1 cellular context compared by ENCODE assay signal in the genomic region with DNA sequence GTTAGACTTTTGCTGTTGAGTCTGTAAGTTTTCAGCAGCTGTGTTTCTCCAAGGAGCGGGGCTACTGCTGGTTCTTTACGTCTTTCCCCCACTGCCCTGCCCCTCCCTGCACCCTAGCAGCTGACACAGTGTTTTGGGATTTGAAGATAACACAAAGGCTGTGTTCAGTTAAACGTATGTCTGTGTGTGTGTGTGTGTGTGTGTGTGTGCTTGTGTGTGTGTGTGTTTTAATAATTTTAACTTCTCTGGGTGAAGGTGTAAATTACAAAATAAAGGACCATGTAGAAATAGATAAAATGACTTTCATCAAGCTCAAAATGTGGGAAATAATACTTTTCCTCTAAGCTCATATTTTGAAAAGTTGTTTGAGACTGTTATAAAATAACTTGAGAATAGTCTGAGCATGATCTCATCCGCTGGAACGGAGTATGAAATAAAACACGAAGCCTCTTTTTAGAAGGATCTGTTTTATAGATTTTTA.
A peak's percentile ranks its signal among the peaks of the same experiment; 100 is the strongest.
TF ChIP-seq lines count a peak whose summit lies in the region.

No MANE protein-coding gene starts in this region.

TF ChIP-seq in K562, 482 proteins besides CTCF, POLR2A, EP300 and RAD21 (continued from another document):
- TF ChIP-seq, protein P1, sequence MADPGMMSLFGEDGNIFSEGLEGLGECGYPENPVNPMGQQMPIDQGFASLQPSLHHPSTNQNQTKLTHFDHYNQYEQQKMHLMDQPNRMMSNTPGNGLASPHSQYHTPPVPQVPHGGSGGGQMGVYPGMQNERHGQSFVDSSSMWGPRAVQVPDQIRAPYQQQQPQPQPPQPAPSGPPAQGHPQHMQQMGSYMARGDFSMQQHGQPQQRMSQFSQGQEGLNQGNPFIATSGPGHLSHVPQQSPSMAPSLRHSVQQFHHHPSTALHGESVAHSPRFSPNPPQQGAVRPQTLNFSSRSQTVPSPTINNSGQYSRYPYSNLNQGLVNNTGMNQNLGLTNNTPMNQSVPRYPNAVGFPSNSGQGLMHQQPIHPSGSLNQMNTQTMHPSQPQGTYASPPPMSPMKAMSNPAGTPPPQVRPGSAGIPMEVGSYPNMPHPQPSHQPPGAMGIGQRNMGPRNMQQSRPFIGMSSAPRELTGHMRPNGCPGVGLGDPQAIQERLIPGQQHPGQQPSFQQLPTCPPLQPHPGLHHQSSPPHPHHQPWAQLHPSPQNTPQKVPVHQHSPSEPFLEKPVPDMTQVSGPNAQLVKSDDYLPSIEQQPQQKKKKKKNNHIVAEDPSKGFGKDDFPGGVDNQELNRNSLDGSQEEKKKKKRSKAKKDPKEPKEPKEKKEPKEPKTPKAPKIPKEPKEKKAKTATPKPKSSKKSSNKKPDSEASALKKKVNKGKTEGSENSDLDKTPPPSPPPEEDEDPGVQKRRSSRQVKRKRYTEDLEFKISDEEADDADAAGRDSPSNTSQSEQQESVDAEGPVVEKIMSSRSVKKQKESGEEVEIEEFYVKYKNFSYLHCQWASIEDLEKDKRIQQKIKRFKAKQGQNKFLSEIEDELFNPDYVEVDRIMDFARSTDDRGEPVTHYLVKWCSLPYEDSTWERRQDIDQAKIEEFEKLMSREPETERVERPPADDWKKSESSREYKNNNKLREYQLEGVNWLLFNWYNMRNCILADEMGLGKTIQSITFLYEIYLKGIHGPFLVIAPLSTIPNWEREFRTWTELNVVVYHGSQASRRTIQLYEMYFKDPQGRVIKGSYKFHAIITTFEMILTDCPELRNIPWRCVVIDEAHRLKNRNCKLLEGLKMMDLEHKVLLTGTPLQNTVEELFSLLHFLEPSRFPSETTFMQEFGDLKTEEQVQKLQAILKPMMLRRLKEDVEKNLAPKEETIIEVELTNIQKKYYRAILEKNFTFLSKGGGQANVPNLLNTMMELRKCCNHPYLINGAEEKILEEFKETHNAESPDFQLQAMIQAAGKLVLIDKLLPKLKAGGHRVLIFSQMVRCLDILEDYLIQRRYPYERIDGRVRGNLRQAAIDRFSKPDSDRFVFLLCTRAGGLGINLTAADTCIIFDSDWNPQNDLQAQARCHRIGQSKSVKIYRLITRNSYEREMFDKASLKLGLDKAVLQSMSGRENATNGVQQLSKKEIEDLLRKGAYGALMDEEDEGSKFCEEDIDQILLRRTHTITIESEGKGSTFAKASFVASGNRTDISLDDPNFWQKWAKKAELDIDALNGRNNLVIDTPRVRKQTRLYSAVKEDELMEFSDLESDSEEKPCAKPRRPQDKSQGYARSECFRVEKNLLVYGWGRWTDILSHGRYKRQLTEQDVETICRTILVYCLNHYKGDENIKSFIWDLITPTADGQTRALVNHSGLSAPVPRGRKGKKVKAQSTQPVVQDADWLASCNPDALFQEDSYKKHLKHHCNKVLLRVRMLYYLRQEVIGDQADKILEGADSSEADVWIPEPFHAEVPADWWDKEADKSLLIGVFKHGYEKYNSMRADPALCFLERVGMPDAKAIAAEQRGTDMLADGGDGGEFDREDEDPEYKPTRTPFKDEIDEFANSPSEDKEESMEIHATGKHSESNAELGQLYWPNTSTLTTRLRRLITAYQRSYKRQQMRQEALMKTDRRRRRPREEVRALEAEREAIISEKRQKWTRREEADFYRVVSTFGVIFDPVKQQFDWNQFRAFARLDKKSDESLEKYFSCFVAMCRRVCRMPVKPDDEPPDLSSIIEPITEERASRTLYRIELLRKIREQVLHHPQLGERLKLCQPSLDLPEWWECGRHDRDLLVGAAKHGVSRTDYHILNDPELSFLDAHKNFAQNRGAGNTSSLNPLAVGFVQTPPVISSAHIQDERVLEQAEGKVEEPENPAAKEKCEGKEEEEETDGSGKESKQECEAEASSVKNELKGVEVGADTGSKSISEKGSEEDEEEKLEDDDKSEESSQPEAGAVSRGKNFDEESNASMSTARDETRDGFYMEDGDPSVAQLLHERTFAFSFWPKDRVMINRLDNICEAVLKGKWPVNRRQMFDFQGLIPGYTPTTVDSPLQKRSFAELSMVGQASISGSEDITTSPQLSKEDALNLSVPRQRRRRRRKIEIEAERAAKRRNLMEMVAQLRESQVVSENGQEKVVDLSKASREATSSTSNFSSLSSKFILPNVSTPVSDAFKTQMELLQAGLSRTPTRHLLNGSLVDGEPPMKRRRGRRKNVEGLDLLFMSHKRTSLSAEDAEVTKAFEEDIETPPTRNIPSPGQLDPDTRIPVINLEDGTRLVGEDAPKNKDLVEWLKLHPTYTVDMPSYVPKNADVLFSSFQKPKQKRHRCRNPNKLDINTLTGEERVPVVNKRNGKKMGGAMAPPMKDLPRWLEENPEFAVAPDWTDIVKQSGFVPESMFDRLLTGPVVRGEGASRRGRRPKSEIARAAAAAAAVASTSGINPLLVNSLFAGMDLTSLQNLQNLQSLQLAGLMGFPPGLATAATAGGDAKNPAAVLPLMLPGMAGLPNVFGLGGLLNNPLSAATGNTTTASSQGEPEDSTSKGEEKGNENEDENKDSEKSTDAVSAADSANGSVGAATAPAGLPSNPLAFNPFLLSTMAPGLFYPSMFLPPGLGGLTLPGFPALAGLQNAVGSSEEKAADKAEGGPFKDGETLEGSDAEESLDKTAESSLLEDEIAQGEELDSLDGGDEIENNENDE (IDR thresholded peaks at IDR 0.05; ENCODE audit: low read depth, low read length), result no peak
- TF ChIP-seq, protein P2, sequence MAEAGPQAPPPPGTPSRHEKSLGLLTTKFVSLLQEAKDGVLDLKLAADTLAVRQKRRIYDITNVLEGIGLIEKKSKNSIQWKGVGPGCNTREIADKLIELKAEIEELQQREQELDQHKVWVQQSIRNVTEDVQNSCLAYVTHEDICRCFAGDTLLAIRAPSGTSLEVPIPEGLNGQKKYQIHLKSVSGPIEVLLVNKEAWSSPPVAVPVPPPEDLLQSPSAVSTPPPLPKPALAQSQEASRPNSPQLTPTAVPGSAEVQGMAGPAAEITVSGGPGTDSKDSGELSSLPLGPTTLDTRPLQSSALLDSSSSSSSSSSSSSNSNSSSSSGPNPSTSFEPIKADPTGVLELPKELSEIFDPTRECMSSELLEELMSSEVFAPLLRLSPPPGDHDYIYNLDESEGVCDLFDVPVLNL (CRISPR knock-in tag; IDR thresholded peaks at IDR 0.05; ENCODE audit: low read depth), result no peak
- TF ChIP-seq, protein P3, sequence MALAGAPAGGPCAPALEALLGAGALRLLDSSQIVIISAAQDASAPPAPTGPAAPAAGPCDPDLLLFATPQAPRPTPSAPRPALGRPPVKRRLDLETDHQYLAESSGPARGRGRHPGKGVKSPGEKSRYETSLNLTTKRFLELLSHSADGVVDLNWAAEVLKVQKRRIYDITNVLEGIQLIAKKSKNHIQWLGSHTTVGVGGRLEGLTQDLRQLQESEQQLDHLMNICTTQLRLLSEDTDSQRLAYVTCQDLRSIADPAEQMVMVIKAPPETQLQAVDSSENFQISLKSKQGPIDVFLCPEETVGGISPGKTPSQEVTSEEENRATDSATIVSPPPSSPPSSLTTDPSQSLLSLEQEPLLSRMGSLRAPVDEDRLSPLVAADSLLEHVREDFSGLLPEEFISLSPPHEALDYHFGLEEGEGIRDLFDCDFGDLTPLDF (CRISPR knock-in tag; IDR thresholded peaks at IDR 0.05), result peak; percentile 83
- no peak for TF ChIP-seq PML (IDR thresholded peaks at IDR 0.05; ENCODE audit: low read length)
- TF ChIP-seq, protein P4, sequence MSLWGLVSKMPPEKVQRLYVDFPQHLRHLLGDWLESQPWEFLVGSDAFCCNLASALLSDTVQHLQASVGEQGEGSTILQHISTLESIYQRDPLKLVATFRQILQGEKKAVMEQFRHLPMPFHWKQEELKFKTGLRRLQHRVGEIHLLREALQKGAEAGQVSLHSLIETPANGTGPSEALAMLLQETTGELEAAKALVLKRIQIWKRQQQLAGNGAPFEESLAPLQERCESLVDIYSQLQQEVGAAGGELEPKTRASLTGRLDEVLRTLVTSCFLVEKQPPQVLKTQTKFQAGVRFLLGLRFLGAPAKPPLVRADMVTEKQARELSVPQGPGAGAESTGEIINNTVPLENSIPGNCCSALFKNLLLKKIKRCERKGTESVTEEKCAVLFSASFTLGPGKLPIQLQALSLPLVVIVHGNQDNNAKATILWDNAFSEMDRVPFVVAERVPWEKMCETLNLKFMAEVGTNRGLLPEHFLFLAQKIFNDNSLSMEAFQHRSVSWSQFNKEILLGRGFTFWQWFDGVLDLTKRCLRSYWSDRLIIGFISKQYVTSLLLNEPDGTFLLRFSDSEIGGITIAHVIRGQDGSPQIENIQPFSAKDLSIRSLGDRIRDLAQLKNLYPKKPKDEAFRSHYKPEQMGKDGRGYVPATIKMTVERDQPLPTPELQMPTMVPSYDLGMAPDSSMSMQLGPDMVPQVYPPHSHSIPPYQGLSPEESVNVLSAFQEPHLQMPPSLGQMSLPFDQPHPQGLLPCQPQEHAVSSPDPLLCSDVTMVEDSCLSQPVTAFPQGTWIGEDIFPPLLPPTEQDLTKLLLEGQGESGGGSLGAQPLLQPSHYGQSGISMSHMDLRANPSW (CRISPR knock-in tag; IDR thresholded peaks at IDR 0.05), result peak; percentile 91
- no peak for TF ChIP-seq NCOA6 (IDR thresholded peaks at IDR 0.05)
- TF ChIP-seq, protein P5, sequence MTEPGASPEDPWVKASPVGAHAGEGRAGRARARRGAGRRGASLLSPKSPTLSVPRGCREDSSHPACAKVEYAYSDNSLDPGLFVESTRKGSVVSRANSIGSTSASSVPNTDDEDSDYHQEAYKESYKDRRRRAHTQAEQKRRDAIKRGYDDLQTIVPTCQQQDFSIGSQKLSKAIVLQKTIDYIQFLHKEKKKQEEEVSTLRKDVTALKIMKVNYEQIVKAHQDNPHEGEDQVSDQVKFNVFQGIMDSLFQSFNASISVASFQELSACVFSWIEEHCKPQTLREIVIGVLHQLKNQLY (CRISPR knock-in tag; conservative IDR thresholded peaks at IDR 0.05), result peak in 1 of 2 experiments; percentile 93; a peak in 2 of 4 replicates
- TF ChIP-seq, protein P6, sequence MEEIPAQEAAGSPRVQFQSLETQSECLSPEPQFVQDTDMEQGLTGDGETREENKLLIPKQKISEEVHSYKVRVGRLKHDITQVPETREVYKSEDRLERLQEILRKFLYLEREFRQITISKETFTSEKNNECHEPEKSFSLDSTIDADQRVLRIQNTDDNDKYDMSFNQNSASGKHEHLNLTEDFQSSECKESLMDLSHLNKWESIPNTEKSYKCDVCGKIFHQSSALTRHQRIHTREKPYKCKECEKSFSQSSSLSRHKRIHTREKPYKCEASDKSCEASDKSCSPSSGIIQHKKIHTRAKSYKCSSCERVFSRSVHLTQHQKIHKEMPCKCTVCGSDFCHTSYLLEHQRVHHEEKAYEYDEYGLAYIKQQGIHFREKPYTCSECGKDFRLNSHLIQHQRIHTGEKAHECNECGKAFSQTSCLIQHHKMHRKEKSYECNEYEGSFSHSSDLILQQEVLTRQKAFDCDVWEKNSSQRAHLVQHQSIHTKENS (CRISPR knock-in tag; IDR thresholded peaks at IDR 0.05), result no peak
- no peak for TF ChIP-seq PTRF (tag; IDR thresholded peaks at IDR 0.05)
- no peak for TF ChIP-seq HDAC3 (IDR thresholded peaks at IDR 0.05; ENCODE audit: borderline replicate concordance, partially characterized antibody)
- TF ChIP-seq, protein P7, sequence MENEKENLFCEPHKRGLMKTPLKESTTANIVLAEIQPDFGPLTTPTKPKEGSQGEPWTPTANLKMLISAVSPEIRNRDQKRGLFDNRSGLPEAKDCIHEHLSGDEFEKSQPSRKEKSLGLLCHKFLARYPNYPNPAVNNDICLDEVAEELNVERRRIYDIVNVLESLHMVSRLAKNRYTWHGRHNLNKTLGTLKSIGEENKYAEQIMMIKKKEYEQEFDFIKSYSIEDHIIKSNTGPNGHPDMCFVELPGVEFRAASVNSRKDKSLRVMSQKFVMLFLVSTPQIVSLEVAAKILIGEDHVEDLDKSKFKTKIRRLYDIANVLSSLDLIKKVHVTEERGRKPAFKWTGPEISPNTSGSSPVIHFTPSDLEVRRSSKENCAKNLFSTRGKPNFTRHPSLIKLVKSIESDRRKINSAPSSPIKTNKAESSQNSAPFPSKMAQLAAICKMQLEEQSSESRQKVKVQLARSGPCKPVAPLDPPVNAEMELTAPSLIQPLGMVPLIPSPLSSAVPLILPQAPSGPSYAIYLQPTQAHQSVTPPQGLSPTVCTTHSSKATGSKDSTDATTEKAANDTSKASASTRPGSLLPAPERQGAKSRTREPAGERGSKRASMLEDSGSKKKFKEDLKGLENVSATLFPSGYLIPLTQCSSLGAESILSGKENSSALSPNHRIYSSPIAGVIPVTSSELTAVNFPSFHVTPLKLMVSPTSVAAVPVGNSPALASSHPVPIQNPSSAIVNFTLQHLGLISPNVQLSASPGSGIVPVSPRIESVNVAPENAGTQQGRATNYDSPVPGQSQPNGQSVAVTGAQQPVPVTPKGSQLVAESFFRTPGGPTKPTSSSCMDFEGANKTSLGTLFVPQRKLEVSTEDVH (IDR thresholded peaks at IDR 0.05; ENCODE audit: low read depth, partially characterized antibody), result no peak
- no peak for TF ChIP-seq PTTG1 (tag; IDR thresholded peaks at IDR 0.05; ENCODE audit: low read depth)
- no peak for TF ChIP-seq MEIS2 (IDR thresholded peaks at IDR 0.05; ENCODE audit: partially characterized antibody)
- TF ChIP-seq, protein P8, sequence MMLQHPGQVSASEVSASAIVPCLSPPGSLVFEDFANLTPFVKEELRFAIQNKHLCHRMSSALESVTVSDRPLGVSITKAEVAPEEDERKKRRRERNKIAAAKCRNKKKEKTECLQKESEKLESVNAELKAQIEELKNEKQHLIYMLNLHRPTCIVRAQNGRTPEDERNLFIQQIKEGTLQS (IDR thresholded peaks at IDR 0.05), result no peak
- TF ChIP-seq, protein P8 (CRISPR knock-in tag; conservative IDR thresholded peaks at IDR 0.05), result 0 out of 2 replicates have a peak, but pooled peaks have one; percentile 78
- TF ChIP-seq, protein P9, sequence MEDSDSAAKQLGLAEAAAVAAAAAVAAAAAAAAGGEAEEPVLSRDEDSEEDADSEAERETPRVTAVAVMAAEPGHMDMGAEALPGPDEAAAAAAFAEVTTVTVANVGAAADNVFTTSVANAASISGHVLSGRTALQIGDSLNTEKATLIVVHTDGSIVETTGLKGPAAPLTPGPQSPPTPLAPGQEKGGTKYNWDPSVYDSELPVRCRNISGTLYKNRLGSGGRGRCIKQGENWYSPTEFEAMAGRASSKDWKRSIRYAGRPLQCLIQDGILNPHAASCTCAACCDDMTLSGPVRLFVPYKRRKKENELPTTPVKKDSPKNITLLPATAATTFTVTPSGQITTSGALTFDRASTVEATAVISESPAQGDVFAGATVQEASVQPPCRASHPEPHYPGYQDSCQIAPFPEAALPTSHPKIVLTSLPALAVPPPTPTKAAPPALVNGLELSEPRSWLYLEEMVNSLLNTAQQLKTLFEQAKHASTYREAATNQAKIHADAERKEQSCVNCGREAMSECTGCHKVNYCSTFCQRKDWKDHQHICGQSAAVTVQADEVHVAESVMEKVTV (CRISPR knock-in tag; IDR thresholded peaks at IDR 0.05), result no peak
- TF ChIP-seq THRAP3 (IDR thresholded peaks at IDR 0.05; ENCODE audit: borderline replicate concordance), result no peak
TF ChIP-seq in K562: peak in this region for 5.
